In the genomic region with DNA sequence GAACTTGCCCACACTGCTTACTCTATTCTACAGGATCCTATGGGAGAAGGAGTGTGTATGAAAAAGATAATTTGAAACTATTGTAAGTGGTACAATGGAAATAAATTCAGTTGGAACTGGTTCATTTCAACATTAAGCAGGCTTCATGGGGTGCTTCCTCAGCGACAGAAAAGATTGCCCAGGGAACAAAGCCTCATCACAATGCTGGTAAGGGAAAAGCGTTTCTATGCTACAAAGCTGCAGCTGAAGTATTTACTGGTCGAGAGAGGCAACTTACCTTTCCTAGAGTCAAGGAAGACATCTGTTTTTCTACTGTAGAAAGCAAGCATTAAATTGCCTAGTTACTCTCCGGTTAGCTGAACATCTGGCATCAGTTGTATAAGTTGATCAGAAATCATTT, we compare ENCODE assay signal across 18 cellular contexts.
DNase-seq lines count a peak whose midpoint lies in the region; ATAC-seq and TF ChIP-seq lines count a peak whose summit lies in the region.
"Had no signal": no experiment of that assay in that cellular context is flagged by ENCODE, and none has a peak within 500 bp of the region (broad histone marks: within the 10 kb centered on the region; RNA-seq: fewer than 3 reads in every experiment).

No MANE protein-coding gene starts in this region.

- POLR2A ChIA-PET in WTC11 (lab: Charles Lee) = no interaction called here
- POLR2A ChIA-PET in CD4-positive, alpha-beta memory T cell (lab: Charles Lee; ENCODE audit: partially characterized antibody) = no interaction called here

- H3K4me3 Mint-ChIP-seq in H9 = no peak overlapping the region
- H3K4me3 Mint-ChIP-seq in WTC11 = no peak overlapping the region
- H3K4me3 Mint-ChIP-seq in neural crest cell = peak overlapping the region; percentile 51
- no peak overlapping the region for H3K4me3 Mint-ChIP-seq in CD4-positive, alpha-beta memory T cell
- H3K4me3 Mint-ChIP-seq: CD4-positive, alpha-beta T cell had no signal

- H2AFZ ChIP-seq in H9 (ENCODE audit: low read length) = peak overlapping the region; percentile 14

- H3K23ac ChIP-seq in H9 (ENCODE audit: insufficient read length, low read depth, low read length) = no peak overlapping the region

- peak overlapping the region; percentile 53 for H2BK5ac ChIP-seq in H9 (ENCODE audit: insufficient read length, low read length)

- H3K4me1 ChIP-seq in H9 (ENCODE audit: insufficient read depth, low read length) = no peaks in the 10 kb centered on the region; the same call in 1 of the 2 replicates
- H3K4me1 ChIP-seq in iPS-20b (ENCODE audit: insufficient read depth, low read length) = peaks cover 6% of the 10 kb centered on the region
- no peaks in the 10 kb centered on the region for H3K4me1 ChIP-seq in CD4-positive, alpha-beta memory T cell (ENCODE audit: insufficient read depth, low read length)
- H3K4me1 ChIP-seq: A549, SJSA1 had no signal

- no peak overlapping the region for H4K8ac ChIP-seq in H9 (replicated peaks; ENCODE audit: insufficient read length, low read depth, low read length)

- H3K9ac ChIP-seq in H9 (ENCODE audit: extremely low read depth, insufficient read length, low read length) (peak overlapping the region; percentile 3), iPS-20b (ENCODE audit: low read depth, low read length) (no peak overlapping the region)

- no peaks in the 10 kb centered on the region for H3K23me2 ChIP-seq in H9 (ENCODE audit: insufficient read length, low read depth, low read length, poor library complexity, severe bottlenecking)

- H3K4ac ChIP-seq in H9 (ENCODE audit: low read depth, low read length) = no peak overlapping the region

- H3K9me3 ChIP-seq in H9 (ENCODE audit: control insufficient read depth, low read depth, low read length) (no peaks in the 10 kb centered on the region), iPS-20b (ENCODE audit: insufficient read depth, low read depth, low read length) (no peaks in the 10 kb centered on the region)
- no peaks in the 10 kb centered on the region for H3K9me3 ChIP-seq in CD4-positive, alpha-beta memory T cell (ENCODE audit: control insufficient read depth in 1 of 2, low read length in 2 of 2)
- H3K9me3 ChIP-seq: A549, HAP-1, SJSA1 had no signal

- H3K18ac ChIP-seq in H9 (ENCODE audit: insufficient read length, low read depth, low read length) = no peak overlapping the region

- H3K36me3 Mint-ChIP-seq in H9 (ENCODE audit: insufficient read depth in 1 of 3, low read depth in 3 of 3) (no peaks in the 10 kb centered on the region; a peak in 3 of 7 replicates), WTC11 (peaks cover 7% of the 10 kb centered on the region), neural crest cell (ENCODE audit: low read depth) (no peaks in the 10 kb centered on the region)
- H3K36me3 Mint-ChIP-seq in CD4-positive, alpha-beta memory T cell = no peaks in the 10 kb centered on the region

- H2BK15ac ChIP-seq in H9 (ENCODE audit: low read depth, low read length) = no peak overlapping the region

- no peaks in the 10 kb centered on the region for H3K27me3 ChIP-seq in H9 (ENCODE audit: insufficient read depth, low read length)
- H3K27me3 ChIP-seq in iPS-20b (ENCODE audit: insufficient read depth, low read length) = no peaks in the 10 kb centered on the region
- H3K27me3 ChIP-seq in CD4-positive, alpha-beta memory T cell (ENCODE audit: insufficient read depth, low read length) = no peaks in the 10 kb centered on the region
- H3K27me3 ChIP-seq: SJSA1 had no signal

- no peaks in the 10 kb centered on the region for H4K20me1 ChIP-seq in H9 (ENCODE audit: control insufficient read depth, insufficient read depth, insufficient read length)

- no peaks in the 10 kb centered on the region for H3K9me3 Mint-ChIP-seq in H9
- peaks cover 9% of the 10 kb centered on the region for H3K9me3 Mint-ChIP-seq in WTC11
- no peaks in the 10 kb centered on the region for H3K9me3 Mint-ChIP-seq in neural crest cell
- peaks cover 2 to 22% (median 4%) of the 10 kb centered on the region in 8 donors for H3K9me3 Mint-ChIP-seq in CD4-positive, alpha-beta memory T cell

- H2BK12ac ChIP-seq in H9 (ENCODE audit: insufficient read length, low read depth, low read length) = no peak overlapping the region

- H3K56ac ChIP-seq in H9 (ENCODE audit: insufficient read length, low read depth, low read length) = no peak overlapping the region

- H4K5ac ChIP-seq in H9 (ENCODE audit: insufficient read length, low read depth, low read length) = no peak overlapping the region

- peak overlapping the region; percentile 12 for H3K4me2 ChIP-seq in H9 (ENCODE audit: insufficient read depth, insufficient read length, low read length)
- H3K4me2 ChIP-seq: A549 had no signal

- no peaks in the 10 kb centered on the region for H3K79me2 ChIP-seq in H9 (ENCODE audit: insufficient read depth, low read length)

- H3K27ac ChIP-seq in H9 (ENCODE audit: insufficient read length, low read depth, low read length) (peak overlapping the region; percentile 86), iPS-20b (ENCODE audit: low read length) (peak overlapping the region; percentile 42)
- no peak overlapping the region for H3K27ac ChIP-seq in CD4-positive, alpha-beta memory T cell (ENCODE audit: low read depth, low read length)
- H3K27ac ChIP-seq: A549, SJSA1 had no signal

- peak overlapping the region; percentile 75 for H2BK20ac ChIP-seq in H9 (ENCODE audit: low read depth, low read length, poor library complexity, severe bottlenecking)

- H3K79me1 ChIP-seq in H9 (ENCODE audit: insufficient read depth, low read depth, low read length, poor library complexity, severe bottlenecking) = no peaks in the 10 kb centered on the region

- H3K36me3 ChIP-seq in iPS-20b (ENCODE audit: insufficient read depth, low read depth, low read length) = no peaks in the 10 kb centered on the region
- H3K36me3 ChIP-seq in CD4-positive, alpha-beta memory T cell (ENCODE audit: insufficient read depth, low read length) = no peaks in the 10 kb centered on the region
- H3K36me3 ChIP-seq: HAP-1, SJSA1 had no signal

- H3K14ac ChIP-seq in H9 (ENCODE audit: insufficient read depth, low read length) = no peak overlapping the region

- TF ChIP-seq CTCF in H9 (conservative IDR thresholded peaks at IDR 0.05) = no peak
- no peak for TF ChIP-seq CTCF in WTC11 (IDR thresholded peaks at IDR 0.05)
- no peak for TF ChIP-seq CTCF in neural crest cell (conservative IDR thresholded peaks at IDR 0.05)

- no peak overlapping the region for H2AK5ac ChIP-seq in H9 (ENCODE audit: insufficient read length, low read length)

- intact Hi-C loops in CD4-positive, alpha-beta memory T cell (cut with micrococcal nuclease) = no loop called here

- no peak overlapping the region for H2BK120ac ChIP-seq in H9 (ENCODE audit: low read depth, low read length, poor library complexity, severe bottlenecking)

- CTCF ChIA-PET in WTC11 (lab: Charles Lee) = no interaction called here
- CTCF ChIA-PET in CD4-positive, alpha-beta memory T cell (lab: Charles Lee; ENCODE audit: partially characterized antibody) = no interaction called here

- H3K4me3 ChIP-seq in iPS-20b (ENCODE audit: low read length) = no peak overlapping the region
- H3K4me3 ChIP-seq in CD4-positive, alpha-beta memory T cell (ENCODE audit: low read length in 2 of 2) = no peak overlapping the region
- H3K4me3 ChIP-seq: A549, HAP-1, K562, SJSA1 had no signal

- no peaks in the 10 kb centered on the region for H3K27me3 Mint-ChIP-seq in H9 (ENCODE audit: low read depth)
- H3K27me3 Mint-ChIP-seq in WTC11 (ENCODE audit: low read depth) = no peaks in the 10 kb centered on the region
- H3K27me3 Mint-ChIP-seq in neural crest cell (ENCODE audit: low read depth) = no peaks in the 10 kb centered on the region
- no peaks in the 10 kb centered on the region for H3K27me3 Mint-ChIP-seq in CD4-positive, alpha-beta memory T cell
- H3K27me3 Mint-ChIP-seq: CD4-positive, alpha-beta T cell had no signal

- H3K4me1 Mint-ChIP-seq in H9 = peaks cover 19 to 22% of the 10 kb centered on the region in 2 experiments
- peaks cover 23% of the 10 kb centered on the region for H3K4me1 Mint-ChIP-seq in WTC11
- H3K4me1 Mint-ChIP-seq in neural crest cell = peaks cover 29% of the 10 kb centered on the region
- no peaks in the 10 kb centered on the region for H3K4me1 Mint-ChIP-seq in CD4-positive, alpha-beta memory T cell

- ATAC-seq in WTC11 = peak; percentile 78
- ATAC-seq in HG03039 (IDR thresholded peaks at IDR 0.05; ENCODE audit: unreplicated experiment) = no peak
- ATAC-seq: A549, K562 had no signal

- DNase-seq in H9 (no peak), WTC11 (ENCODE audit: low spot score) (no peak), neural crest cell (ENCODE audit: low read depth, low spot score) (no peak), hypothalamus (lab: John Stamatoyannopoulos, UW) (no peak)
- no peak for DNase-seq in CD4-positive, alpha-beta memory T cell
- no peak for DNase-seq in activated naive CD4-positive, alpha-beta T cell treated with anti-CD3 and anti-CD28 coated beads, Interleukin-2, amount 50 U/mL, for 16 hours
- DNase-seq: CD4-positive, alpha-beta T cell; DMS53; EL; NCI-H187; NCI-H345; NCI-H524 treated with DMSO at 0.1 percent for 48 hours had no signal

- no peak overlapping the region for H3T11ph ChIP-seq in H9 (ENCODE audit: low read length)

- WGBS in H9 (ENCODE audit: extremely low coverage, insufficient read length, low lambda C conversion rate) = no CpG with 5 or more reads among the region's 4 CpGs

- no peak overlapping the region for H4K91ac ChIP-seq in H9 (ENCODE audit: insufficient read length, low read depth, low read length)

- peak overlapping the region in 2 of 3 experiments; percentile 92 to 95; a peak in 4 of 7 replicates for H3K27ac Mint-ChIP-seq in H9
- H3K27ac Mint-ChIP-seq in WTC11 = peak overlapping the region; percentile 91
- peak overlapping the region; percentile 94 for H3K27ac Mint-ChIP-seq in neural crest cell (ENCODE audit: unreplicated experiment)
- H3K27ac Mint-ChIP-seq in CD4-positive, alpha-beta memory T cell = no peak overlapping the region
- H3K27ac Mint-ChIP-seq: CD4-positive, alpha-beta T cell had no signal

TF ChIP-seq in WTC11, 78 proteins besides CTCF, POLR2A, EP300 and RAD21 (continues in another document):
- no peak for TF ChIP-seq JUN (CRISPR knock-in tag; IDR thresholded peaks at IDR 0.05)
- no peak for TF ChIP-seq NFATC4 (CRISPR knock-in tag; IDR thresholded peaks at IDR 0.05)
- TF ChIP-seq, protein P1, sequence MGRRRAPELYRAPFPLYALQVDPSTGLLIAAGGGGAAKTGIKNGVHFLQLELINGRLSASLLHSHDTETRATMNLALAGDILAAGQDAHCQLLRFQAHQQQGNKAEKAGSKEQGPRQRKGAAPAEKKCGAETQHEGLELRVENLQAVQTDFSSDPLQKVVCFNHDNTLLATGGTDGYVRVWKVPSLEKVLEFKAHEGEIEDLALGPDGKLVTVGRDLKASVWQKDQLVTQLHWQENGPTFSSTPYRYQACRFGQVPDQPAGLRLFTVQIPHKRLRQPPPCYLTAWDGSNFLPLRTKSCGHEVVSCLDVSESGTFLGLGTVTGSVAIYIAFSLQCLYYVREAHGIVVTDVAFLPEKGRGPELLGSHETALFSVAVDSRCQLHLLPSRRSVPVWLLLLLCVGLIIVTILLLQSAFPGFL (CRISPR knock-in tag; IDR thresholded peaks at IDR 0.05; ENCODE audit: borderline replicate concordance) = no peak
- TF ChIP-seq FOXP1 (CRISPR knock-in tag; IDR thresholded peaks at IDR 0.05; ENCODE audit: borderline replicate concordance) = no peak
- no peak for TF ChIP-seq OVOL2 (CRISPR knock-in tag; IDR thresholded peaks at IDR 0.05; ENCODE audit: borderline replicate concordance)
- TF ChIP-seq ZNF263 (CRISPR knock-in tag; IDR thresholded peaks at IDR 0.05; ENCODE audit: low read depth) = no peak

Comparison
In these comparisons a context has a peak if more than half of its experiments do, and no peak if none do; other contexts are left out.
1. H3K27ac Mint-ChIP-seq: peak in H9 (2 of 3), WTC11 (single experiment) and neural crest cell (single experiment); none in CD4-positive, alpha-beta memory T cell (0 of 7).